ENCODE assay signal across 8 cellular contexts in the genomic region with DNA sequence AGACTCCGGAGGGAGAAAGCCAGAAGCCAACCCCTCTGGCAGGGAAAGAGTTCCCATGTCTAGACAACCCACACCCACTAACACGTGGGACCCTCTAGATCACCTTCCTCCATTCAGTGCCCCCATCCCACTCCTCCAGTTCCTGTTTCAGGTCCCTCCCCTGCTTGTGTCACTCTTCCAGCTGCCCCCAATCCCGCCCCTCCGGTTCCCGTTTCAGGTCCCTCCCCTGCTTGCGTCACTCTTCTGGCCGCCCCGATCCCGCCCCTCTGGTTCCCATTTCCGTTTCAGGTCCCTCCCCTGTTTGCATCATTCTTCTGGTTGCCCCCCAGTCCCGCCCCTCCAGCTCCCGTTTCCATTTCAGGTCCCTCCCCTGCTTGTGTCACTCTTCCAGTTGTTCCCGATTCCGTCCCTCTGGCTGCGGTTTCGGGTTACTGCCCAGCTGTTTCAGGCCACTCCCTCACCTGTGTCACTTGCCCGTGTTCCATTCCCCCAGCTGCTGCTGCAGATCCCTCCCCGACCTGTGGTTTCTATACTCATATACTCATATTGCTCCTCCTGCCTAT.
A peak's percentile ranks its signal among the peaks of the same experiment; 100 is the strongest.
DNase-seq lines count a peak whose midpoint lies in the region; ATAC-seq and TF ChIP-seq lines count a peak whose summit lies in the region.

No MANE protein-coding gene starts in this region.

- H3K27ac ChIP-seq in endodermal cell (ENCODE audit: low read depth, low read length) = peak overlapping the region; percentile 21
- H3K27ac ChIP-seq in mesendoderm (ENCODE audit: low read depth, low read length) = peak overlapping the region; percentile 48

- no peak overlapping the region for H2BK120ac ChIP-seq in mesendoderm (ENCODE audit: low read depth, low read length)

- no peak overlapping the region for H3K18ac ChIP-seq in mesendoderm (ENCODE audit: low read length)

- H3K79me1 ChIP-seq in mesendoderm (ENCODE audit: low read length) = no peaks in the 10 kb centered on the region

- 7 to 17% methylated on average over 10 to 18 of the region's 18 CpGs for WGBS in endodermal cell (ENCODE audit: insufficient coverage in 1 of 2, insufficient read length in 1 of 2), 2 experiments
- no CpG with 5 or more reads among the region's 18 CpGs for WGBS in mesendoderm (ENCODE audit: extremely low coverage, insufficient coverage, low lambda C conversion rate)

- H3K4me1 ChIP-seq in endodermal cell (ENCODE audit: control insufficient read depth, insufficient read depth, low read length) (peaks cover 18% of the 10 kb centered on the region), mesendoderm (ENCODE audit: control insufficient read depth, low read depth, low read length) (peaks cover 11% of the 10 kb centered on the region)

- no peaks in the 10 kb centered on the region for H3K9me3 ChIP-seq in endodermal cell (ENCODE audit: control insufficient read depth, low read length)

- peak; percentile 85 for DNase-seq in A172 (ENCODE audit: low spot score)
- DNase-seq in NCI-H748 treated with DMSO at 0.1 percent for 48 hours (lab: John Stamatoyannopoulos, UW) = peak; percentile 94
- DNase-seq in activated CD8-positive, alpha-beta memory T cell treated with anti-CD3 and anti-CD28 coated beads, Interleukin-2, amount 50 U/mL, for 24 hours (ENCODE audit: extremely low read depth) = peak; percentile 42
- peak; percentile 99 for DNase-seq in endodermal cell
- peak; percentile 100 for DNase-seq in mesendoderm
- DNase-seq in stimulated activated CD8-positive, alpha-beta memory T cell treated with anti-CD3 and anti-CD28 coated beads, Interleukin-15, amount 100 ng/mL, for 1 hour (ENCODE audit: low read depth) = peak; percentile 21

- H3K4me2 ChIP-seq in mesendoderm (ENCODE audit: low read length) = peak overlapping the region; percentile 48

- H3K27me3 Mint-ChIP-seq in endodermal cell (ENCODE audit: insufficient read depth) = peaks cover 2% of the 10 kb centered on the region

- peak overlapping the region; percentile 94 for H3K27ac Mint-ChIP-seq in endodermal cell

- no peak overlapping the region for H4K5ac ChIP-seq in mesendoderm (ENCODE audit: low read length)

- peak; percentile 13 for TF ChIP-seq CTCF in endodermal cell (conservative IDR thresholded peaks at IDR 0.05)

- H3K4me1 Mint-ChIP-seq in endodermal cell = peaks cover 52% of the 10 kb centered on the region

- no peak overlapping the region for H4K8ac ChIP-seq in mesendoderm (ENCODE audit: low read depth, low read length)

- H3K56ac ChIP-seq in mesendoderm (ENCODE audit: low read length) = peak overlapping the region; percentile 34

- no peak overlapping the region for H2AK5ac ChIP-seq in mesendoderm (ENCODE audit: low read length)

- peak overlapping the region; percentile 46 for H3K4me3 Mint-ChIP-seq in endodermal cell

- H3K4me3 ChIP-seq in endodermal cell (ENCODE audit: low read length) (peak overlapping the region; percentile 78), mesendoderm (ENCODE audit: low read length) (no peak overlapping the region)

- H3K79me2 ChIP-seq in mesendoderm (ENCODE audit: control insufficient read depth, insufficient read depth, low read length) = no peaks in the 10 kb centered on the region

- no peak overlapping the region for H3K9ac ChIP-seq in endodermal cell (ENCODE audit: extremely low read depth, low read length, poor library complexity, severe bottlenecking)
- H3K9ac ChIP-seq in mesendoderm (ENCODE audit: low read length) = peak overlapping the region; percentile 74

- H3K36me3 Mint-ChIP-seq in endodermal cell (ENCODE audit: low read depth) = no peaks in the 10 kb centered on the region

- H3K27me3 ChIP-seq in endodermal cell (ENCODE audit: control insufficient read depth, insufficient read depth, low read length, poor library complexity, severe bottlenecking) (no peaks in the 10 kb centered on the region), mesendoderm (ENCODE audit: insufficient read depth, low read length, poor library complexity) (no peaks in the 10 kb centered on the region)

- H3K23ac ChIP-seq in mesendoderm (ENCODE audit: low read length) = no peak overlapping the region

- H3K4ac ChIP-seq in mesendoderm (ENCODE audit: low read depth, low read length) = no peak overlapping the region

- ATAC-seq in GM19035 (IDR thresholded peaks at IDR 0.05; ENCODE audit: unreplicated experiment) = peak; percentile 88
- peak; percentile 84 for ATAC-seq in HG03460 (IDR thresholded peaks at IDR 0.05; ENCODE audit: unreplicated experiment)

- no peak overlapping the region for H2BK5ac ChIP-seq in mesendoderm (ENCODE audit: low read length)

- no peak overlapping the region for H2BK15ac ChIP-seq in mesendoderm (replicated peaks; ENCODE audit: low read depth)

- H3K9me3 Mint-ChIP-seq in endodermal cell = no peaks in the 10 kb centered on the region

- H3K36me3 ChIP-seq in endodermal cell (ENCODE audit: control insufficient read depth, insufficient read depth, low read length) = no peaks in the 10 kb centered on the region
- no peaks in the 10 kb centered on the region for H3K36me3 ChIP-seq in mesendoderm (ENCODE audit: control insufficient read depth, insufficient read depth, low read length)

Comparison
In these comparisons a context has a peak if more than half of its experiments do, and no peak if none do; other contexts are left out.
1. DNase-seq: peak in every context shown above with its lines; median percentile 100 in mesendoderm; 99 in endodermal cell; 94 in NCI-H748 treated with DMSO at 0.1 percent for 48 hours; 85 in A172; 42 in activated CD8-positive, alpha-beta memory T cell treated with anti-CD3 and anti-CD28 coated beads, Interleukin-2, amount 50 U/mL, for 24 hours; 21 in stimulated activated CD8-positive, alpha-beta memory T cell treated with anti-CD3 and anti-CD28 coated beads, Interleukin-15, amount 100 ng/mL, for 1 hour.